9 cellular contexts compared by ENCODE assay signal in genomic region chr1:32701421-32701911, GRCh38. TPM values are rescaled to one million over a fixed set of nuclear protein-coding genes. Genes with fewer than 3 reads are reported as not detected.
DNase-seq lines count a peak whose midpoint lies in the region; ATAC-seq and TF ChIP-seq lines count a peak whose summit lies in the region.
"Had no signal": no experiment of that assay in that cellular context is flagged by ENCODE, and none has a peak within 500 bp of the region (broad histone marks: within the 10 kb centered on the region; RNA-seq: fewer than 3 reads in every experiment).

No MANE protein-coding gene starts in this region.

- TF ChIP-seq CTCF in WI38 (IDR thresholded peaks at IDR 0.05; ENCODE audit: low read depth, low read length) (no peak), fibroblast of the aortic adventitia (IDR thresholded peaks at IDR 0.05; ENCODE audit: insufficient read depth, low read length) (no peak), nephron progenitor cell (IDR thresholded peaks at IDR 0.05) (no peak)

- no peak for ATAC-seq in GM19351 (IDR thresholded peaks at IDR 0.05; ENCODE audit: unreplicated experiment)

- DNase-seq in AG08395 (ENCODE audit: low spot score), result peak; percentile 10
- peak; percentile 28 for DNase-seq in fibroblast of the aortic adventitia (ENCODE audit: low read depth)
- DNase-seq in nephron progenitor cell, result no peak
- no peak for DNase-seq in CD1c-positive myeloid dendritic cell (ENCODE audit: extremely low spot score)
- DNase-seq in RPMI8226, result no peak
- no peak for DNase-seq in T1000 (lab: John Stamatoyannopoulos, UW)
- DNase-seq: activated naive CD4-positive, alpha-beta T cell treated with anti-CD3 and anti-CD28 coated beads, Interleukin-2, amount 50 U/mL, for 16 hours had no signal

- H3K27me3 Mint-ChIP-seq in nephron progenitor cell (ENCODE audit: low read depth, poor library complexity), result peaks cover 25% of the 10 kb centered on the region

- H3K4me1 Mint-ChIP-seq in nephron progenitor cell, result peaks cover 24% of the 10 kb centered on the region

- no peaks in the 10 kb centered on the region for H3K36me3 Mint-ChIP-seq in nephron progenitor cell (ENCODE audit: low read depth)

- H3K4me3 ChIP-seq in WI38 (ENCODE audit: low read depth, low read length), result peak overlapping the region; percentile 84
- peak overlapping the region; percentile 89 for H3K4me3 ChIP-seq in fibroblast of the aortic adventitia (ENCODE audit: low read depth, low read length)

- H3K27ac Mint-ChIP-seq in nephron progenitor cell, result no peak overlapping the region

- H3K4me3 Mint-ChIP-seq in nephron progenitor cell, result peak overlapping the region; percentile 80

- H3K9me3 Mint-ChIP-seq in nephron progenitor cell, result no peaks in the 10 kb centered on the region

RNA-seq across cellular contexts. Expression of gene SYNC, which starts 1.1 kb away (rescaled TPM):
- total RNA-seq in fibroblast of the aortic adventitia (ENCODE audit: low replicate concordance), result 141 and 240 TPM in 2 replicates

RNA-seq across cellular contexts. Expression of gene RBBP4, which starts 50.5 kb away (rescaled TPM):
- 67.7 and 109 TPM in 2 replicates for total RNA-seq in fibroblast of the aortic adventitia (ENCODE audit: low replicate concordance)

RNA-seq across cellular contexts. Expression of gene ZBTB8OS, which starts 51.1 kb away (rescaled TPM):
- total RNA-seq in fibroblast of the aortic adventitia (ENCODE audit: low replicate concordance), result 34.6 and 40.0 TPM in 2 replicates

Comparison
In these comparisons a context has a peak if more than half of its experiments do, and no peak if none do; other contexts are left out.
1. DNase-seq: peak in AG08395 (single experiment) and fibroblast of the aortic adventitia (single experiment); none in nephron progenitor cell (single experiment), CD1c-positive myeloid dendritic cell (single experiment), RPMI8226 (single experiment) and T1000 (single experiment).